ENCODE assay signal across 1 cellular context in the genomic region with DNA sequence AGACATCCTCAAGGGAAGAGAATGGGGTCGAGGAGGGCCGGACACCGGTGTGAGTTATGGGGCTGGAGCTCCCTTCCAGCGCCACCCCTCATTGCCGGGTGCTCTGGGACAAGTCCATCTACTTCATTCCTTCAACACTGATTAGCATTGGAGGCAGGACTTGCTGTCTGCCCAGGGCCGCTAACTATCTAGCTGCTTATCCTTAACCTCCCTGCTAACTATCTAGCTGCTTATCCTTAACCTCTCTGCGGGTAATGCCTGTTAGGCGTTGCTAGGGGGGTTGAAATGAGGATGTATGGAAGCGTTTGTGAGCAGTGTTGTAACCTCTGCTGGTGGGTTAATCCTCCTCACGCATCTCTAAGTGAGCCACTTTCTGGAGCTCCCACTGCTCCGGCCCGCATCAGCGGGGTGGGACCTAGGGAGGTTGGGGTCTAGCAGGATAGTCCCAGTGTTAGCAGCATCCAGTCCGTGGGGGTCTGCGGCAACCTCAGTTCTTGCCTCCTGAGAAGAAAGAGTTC.
TF ChIP-seq lines count a peak whose summit lies in the region.

No MANE protein-coding gene starts in this region.

TF ChIP-seq in H1, 55 proteins besides CTCF, POLR2A, EP300 and RAD21:
- TF ChIP-seq SP4 (IDR thresholded peaks at IDR 0.05; ENCODE audit: low read length) (no peak), TAF1 (IDR thresholded peaks at IDR 0.05; ENCODE audit: low read depth, low read length) (no peak), CTBP2 (IDR thresholded peaks at IDR 0.05; ENCODE audit: borderline replicate concordance, insufficient read depth, insufficient read length, low read length) (no peak)
